In the genomic region with DNA sequence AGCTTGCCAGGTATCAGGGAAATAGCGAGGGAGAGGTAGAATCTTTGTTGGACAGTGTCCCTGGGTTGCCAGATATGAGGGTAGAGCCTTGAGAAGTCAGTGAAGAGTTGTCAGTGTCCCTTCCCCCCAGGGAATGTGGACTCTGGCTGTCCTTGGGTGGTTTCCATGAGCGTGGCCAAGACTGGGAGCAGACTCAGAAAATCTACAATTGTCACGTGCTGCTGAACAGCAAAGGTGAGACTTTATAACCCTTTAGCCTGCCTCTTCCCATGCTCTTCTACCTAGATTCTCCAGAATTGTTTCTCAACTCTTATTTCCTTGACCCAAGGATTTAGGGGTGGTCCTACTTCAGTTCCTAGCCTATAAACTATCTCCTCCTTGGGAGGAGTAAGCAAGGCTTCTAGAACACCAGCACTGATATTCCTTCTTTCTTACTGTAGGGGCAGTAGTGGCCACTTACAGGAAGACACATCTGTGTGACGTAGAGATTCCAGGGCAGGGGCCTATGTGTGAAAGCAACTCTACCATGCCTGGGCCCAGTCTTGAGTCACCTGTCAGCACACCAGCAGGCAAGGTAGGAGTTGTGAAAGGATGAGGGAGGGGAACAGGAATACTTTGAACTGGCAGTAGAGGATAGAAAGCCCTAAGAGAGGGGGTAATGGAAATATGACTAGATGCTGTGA, we compare ENCODE assay signal across 8 cellular contexts. TPM values are rescaled to one million over a fixed set of nuclear protein-coding genes. Genes with fewer than 3 reads are reported as not detected.
A peak's percentile ranks its signal among the peaks of the same experiment; 100 is the strongest.
DNase-seq lines count a peak whose midpoint lies in the region; ATAC-seq and TF ChIP-seq lines count a peak whose summit lies in the region.

No MANE protein-coding gene starts in this region.

- peak; percentile 56 for DNase-seq in A172 (ENCODE audit: low spot score)
- DNase-seq in KBM-7: peak; percentile 63
- peak; percentile 59 for DNase-seq in dedifferentiated amniotic fluid mesenchymal stem cell (ENCODE audit: extremely low spot score)
- DNase-seq in mesenteric fat pad (ENCODE audit: low spot score): peak; percentile 28

- H3K4me3 ChIP-seq in WI38 (ENCODE audit: low read depth, low read length): no peak overlapping the region; the same call in 1 of the 2 replicates

- peak overlapping the region; percentile 95 for H3K27ac Mint-ChIP-seq in stimulated activated naive CD8-positive, alpha-beta T cell treated with anti-CD3 and anti-CD28 coated beads, Interleukin-15, Interleukin-2, amounts not matched to agents 100 ng/mL and 50 ng/mL, for 24 hours

- peak overlapping the region; percentile 97 for H3K4me3 Mint-ChIP-seq in stimulated activated naive CD8-positive, alpha-beta T cell treated with anti-CD3 and anti-CD28 coated beads, Interleukin-15, Interleukin-2, amounts not matched to agents 100 ng/mL and 50 ng/mL, for 24 hours

- peaks cover 70% of the 10 kb centered on the region for H3K4me1 Mint-ChIP-seq in stimulated activated naive CD8-positive, alpha-beta T cell treated with anti-CD3 and anti-CD28 coated beads, Interleukin-15, Interleukin-2, amounts not matched to agents 100 ng/mL and 50 ng/mL, for 24 hours (ENCODE audit: low read depth)

- ATAC-seq in GM18873 (IDR thresholded peaks at IDR 0.05; ENCODE audit: low FRiP score, unreplicated experiment): peak; percentile 35
- ATAC-seq in HG03378 (IDR thresholded peaks at IDR 0.05; ENCODE audit: unreplicated experiment): no peak

- H3K9me3 Mint-ChIP-seq in stimulated activated naive CD8-positive, alpha-beta T cell treated with anti-CD3 and anti-CD28 coated beads, Interleukin-15, Interleukin-2, amounts not matched to agents 100 ng/mL and 50 ng/mL, for 24 hours: no peaks in the 10 kb centered on the region

- peaks cover 63% of the 10 kb centered on the region for H3K36me3 Mint-ChIP-seq in stimulated activated naive CD8-positive, alpha-beta T cell treated with anti-CD3 and anti-CD28 coated beads, Interleukin-15, Interleukin-2, amounts not matched to agents 100 ng/mL and 50 ng/mL, for 24 hours (ENCODE audit: low read depth)

- H3K27me3 Mint-ChIP-seq in stimulated activated naive CD8-positive, alpha-beta T cell treated with anti-CD3 and anti-CD28 coated beads, Interleukin-15, Interleukin-2, amounts not matched to agents 100 ng/mL and 50 ng/mL, for 24 hours: no peaks in the 10 kb centered on the region

- peak; percentile 20; the same call in 1 of the 2 replicates for TF ChIP-seq CTCF in WI38 (IDR thresholded peaks at IDR 0.05; ENCODE audit: low read depth, low read length)

- in situ Hi-C loops in KBM-7 (cut with MboI; ENCODE audit: low pct_unique_long_range_greater_than_20kb, low sequenced_read_pairs): no loop called here

RNA-seq across cellular contexts. Expression of a gene that starts 1.6 kb away (rescaled TPM):
- 26.8 and 27.8 TPM in 2 replicates for total RNA-seq in A172 (2014; rRNA removed; shearing (Covaris generic))
- total RNA-seq in mesenteric fat pad: 32.7 TPM

RNA-seq across cellular contexts. Expression of a gene that starts 1.7 kb away (rescaled TPM):
- total RNA-seq in A172 (2014; rRNA removed; shearing (Covaris generic)): 197 and 218 TPM in 2 replicates
- 66.9 TPM for total RNA-seq in mesenteric fat pad

RNA-seq across cellular contexts. Expression of a gene that starts 12.9 kb away (rescaled TPM):
- total RNA-seq in A172 (2014; rRNA removed; shearing (Covaris generic)): 37.8 and 40.1 TPM in 2 replicates
- 61.9 TPM for total RNA-seq in mesenteric fat pad

RNA-seq across cellular contexts. Expression of a gene that starts 21.4 kb away (rescaled TPM):
- total RNA-seq in A172 (2014; rRNA removed; shearing (Covaris generic)): 3.8 and 4.0 TPM in 2 replicates
- not detected for total RNA-seq in mesenteric fat pad

RNA-seq across cellular contexts. Expression of a gene that starts 30.2 kb away (rescaled TPM):
- 1.6 and 2.2 TPM in 2 replicates for total RNA-seq in A172 (2014; rRNA removed; shearing (Covaris generic))
- total RNA-seq in mesenteric fat pad: not detected
